9 cellular contexts compared by ENCODE assay signal in the genomic region with DNA sequence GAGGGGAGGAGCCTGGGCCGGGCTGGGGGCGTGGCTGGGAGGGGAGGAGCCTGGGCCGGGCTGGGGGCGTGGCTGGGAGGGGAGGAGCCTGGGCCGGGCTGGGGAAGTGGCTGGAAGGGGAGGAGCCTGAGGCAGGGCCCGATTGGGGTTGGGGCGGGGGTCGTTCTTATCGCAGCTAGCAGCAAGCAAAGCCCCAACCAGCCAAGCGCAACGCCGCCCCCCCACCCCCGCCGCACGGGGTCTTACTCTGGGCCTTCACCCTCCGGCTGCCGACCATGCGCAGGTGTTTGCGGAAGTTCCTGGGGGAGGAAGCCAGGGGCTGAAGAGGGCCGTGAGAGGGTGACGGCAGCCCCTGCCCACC. TPM values are rescaled to one million over a fixed set of nuclear protein-coding genes. Genes with fewer than 3 reads are reported as not detected.
DNase-seq lines count a peak whose midpoint lies in the region; ATAC-seq and TF ChIP-seq lines count a peak whose summit lies in the region.
"Had no signal": no experiment of that assay in that cellular context is flagged by ENCODE, and none has a peak within 500 bp of the region (broad histone marks: within the 10 kb centered on the region; RNA-seq: fewer than 3 reads in every experiment).

No MANE protein-coding gene starts in this region.

- H3K4me3 ChIP-seq in GM23338 = peak overlapping the region; percentile 58
- H3K4me3 ChIP-seq in fibroblast of the aortic adventitia (ENCODE audit: low read depth, low read length) = peak overlapping the region; percentile 44
- peak overlapping the region; percentile 71 to 72 for H3K4me3 ChIP-seq in neutrophil (ENCODE audit: low read depth in 1 of 2, low read length in 1 of 2)

- ATAC-seq in GM23338 (peak; percentile 37), GM21381 (IDR thresholded peaks at IDR 0.05; ENCODE audit: unreplicated experiment) (no peak)

- no peak overlapping the region for H2AFZ ChIP-seq in GM23338

- TF ChIP-seq CTCF in GM23338 (conservative IDR thresholded peaks at IDR 0.05; ENCODE audit: low read depth in 2 of 2) (no peak), fibroblast of the aortic adventitia (IDR thresholded peaks at IDR 0.05; ENCODE audit: insufficient read depth, low read length) (no peak), neutrophil (IDR thresholded peaks at IDR 0.05) (no peak)

- H4K20me1 ChIP-seq in GM23338 (replicated peaks; ENCODE audit: insufficient read depth) = no peaks in the 10 kb centered on the region; the same call in 1 of the 2 replicates

- H3K27me3 ChIP-seq in GM23338 (ENCODE audit: insufficient read depth) (no peaks in the 10 kb centered on the region), neutrophil (peaks cover 38% of the 10 kb centered on the region)

- peaks cover 6% of the 10 kb centered on the region; the same call in 1 of the 3 replicates for H3K4me1 Mint-ChIP-seq in GM23338

- DNase-seq in GM23338 (ENCODE audit: low spot score) (peak; percentile 79), fibroblast of the aortic adventitia (ENCODE audit: low read depth) (peak; percentile 17), cerebellar nuclear complex (lab: John Stamatoyannopoulos, UW) (no peak), SHP77 treated with DMSO at 0.1 percent for 48 hours (lab: John Stamatoyannopoulos, UW) (no peak), NCI-H774 (lab: John Stamatoyannopoulos, UW) (no peak)
- peak; percentile 48 to 54 for DNase-seq in activated CD4-positive, alpha-beta T cell treated with anti-CD3 and anti-CD28 coated beads for 4 hours

- H3K9me2 ChIP-seq in GM23338 (ENCODE audit: insufficient read depth) = no peaks in the 10 kb centered on the region

- H3K36me3 Mint-ChIP-seq in GM23338 (ENCODE audit: low read depth) = peaks cover 6% of the 10 kb centered on the region; the same call in 2 of the 3 replicates

- H3K36me3 ChIP-seq in GM23338 (ENCODE audit: insufficient read depth) (peaks cover 6% of the 10 kb centered on the region; the same call in 1 of the 2 replicates), neutrophil (no peaks in the 10 kb centered on the region)

- H3K9me3 Mint-ChIP-seq in GM23338 = no peaks in the 10 kb centered on the region

- 0 out of 2 replicates have a peak overlapping the region, but pooled peaks have one; percentile 69 for H3K27ac ChIP-seq in GM23338 (ENCODE audit: low read depth)
- H3K27ac ChIP-seq in neutrophil = peak overlapping the region; percentile 60

- H3K79me2 ChIP-seq in GM23338 (replicated peaks; ENCODE audit: insufficient read depth) = no peaks in the 10 kb centered on the region

- peaks cover 6% of the 10 kb centered on the region for H3K27me3 Mint-ChIP-seq in GM23338 (ENCODE audit: insufficient read depth, low read depth, poor library complexity)
- H3K27me3 Mint-ChIP-seq: naive thymus-derived CD8-positive, alpha-beta T cell had no signal

- peak overlapping the region; percentile 86 for H3K27ac Mint-ChIP-seq in GM23338

- H3K4me3 Mint-ChIP-seq in GM23338 = peak overlapping the region; percentile 71

- peak overlapping the region; percentile 83 for H3K4me2 ChIP-seq in GM23338

- H3K4me1 ChIP-seq in GM23338 (ENCODE audit: insufficient read depth) (peaks cover 6% of the 10 kb centered on the region; the same call in 1 of the 2 replicates), neutrophil (ENCODE audit: control insufficient read depth in 1 of 2, insufficient read depth in 1 of 2, low read depth in 1 of 2, low read length in 1 of 2) (peaks cover 15 to 27% of the 10 kb centered on the region in 2 experiments)

- H3F3A ChIP-seq in GM23338 (replicated peaks; ENCODE audit: low read depth) = 0 out of 2 replicates have a peak, but pooled peaks cover 3% of the 10 kb centered on the region

- no peaks in the 10 kb centered on the region for H3K9me3 ChIP-seq in neutrophil

TF ChIP-seq in GM23338, 12 proteins besides CTCF, POLR2A, EP300 and RAD21:
- TF ChIP-seq, protein P1, sequence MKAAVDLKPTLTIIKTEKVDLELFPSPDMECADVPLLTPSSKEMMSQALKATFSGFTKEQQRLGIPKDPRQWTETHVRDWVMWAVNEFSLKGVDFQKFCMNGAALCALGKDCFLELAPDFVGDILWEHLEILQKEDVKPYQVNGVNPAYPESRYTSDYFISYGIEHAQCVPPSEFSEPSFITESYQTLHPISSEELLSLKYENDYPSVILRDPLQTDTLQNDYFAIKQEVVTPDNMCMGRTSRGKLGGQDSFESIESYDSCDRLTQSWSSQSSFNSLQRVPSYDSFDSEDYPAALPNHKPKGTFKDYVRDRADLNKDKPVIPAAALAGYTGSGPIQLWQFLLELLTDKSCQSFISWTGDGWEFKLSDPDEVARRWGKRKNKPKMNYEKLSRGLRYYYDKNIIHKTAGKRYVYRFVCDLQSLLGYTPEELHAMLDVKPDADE (IDR thresholded peaks at IDR 0.05) = no peak
- peak; percentile 3; the same call in 1 of the 2 replicates for TF ChIP-seq POLR2AphosphoS5 (IDR thresholded peaks at IDR 0.05; ENCODE audit: low read depth)
TF ChIP-seq in GM23338: peak in this region for 1.

RNA-seq across cellular contexts. Expression of a gene that starts 5.0 kb away (rescaled TPM):
- 87.0 and 103 TPM in 2 replicates for total RNA-seq in GM23338 (2014; rRNA removed; shearing (Covaris generic))
- 20.3 and 22.3 TPM in 2 replicates for polyA plus RNA-seq in GM23338 (2016; fragmentation: Nextera tagmentation; extraction: Ambion mirVana)
- total RNA-seq in fibroblast of the aortic adventitia (ENCODE audit: low replicate concordance) = 29.1 and 29.6 TPM in 2 replicates

RNA-seq across cellular contexts. Expression of a gene that starts 13.0 kb away (rescaled TPM):
- 0.42 and 1.6 TPM in 2 replicates for total RNA-seq in GM23338 (2014; rRNA removed; shearing (Covaris generic))
- 0.89 and 1.1 TPM in 2 replicates for polyA plus RNA-seq in GM23338 (2016; fragmentation: Nextera tagmentation; extraction: Ambion mirVana)
- total RNA-seq in fibroblast of the aortic adventitia (ENCODE audit: low replicate concordance) = not detected in 2 replicates
- total RNA-seq: naive thymus-derived CD8-positive, alpha-beta T cell had no signal
- polyA plus RNA-seq: naive thymus-derived CD8-positive, alpha-beta T cell had no signal

RNA-seq across cellular contexts. Expression of a gene that starts 30.9 kb away (rescaled TPM):
- 0.59 and 0.62 TPM in 2 replicates for total RNA-seq in GM23338 (2014; rRNA removed; shearing (Covaris generic))
- 0.68 and 1.4 TPM in 2 replicates for polyA plus RNA-seq in GM23338 (2016; fragmentation: Nextera tagmentation; extraction: Ambion mirVana)
- total RNA-seq in fibroblast of the aortic adventitia (ENCODE audit: low replicate concordance) = 0.36 and 0.74 TPM in 2 replicates

RNA-seq across cellular contexts. Expression of a gene that starts 31.2 kb away (rescaled TPM):
- total RNA-seq in GM23338 (2014; rRNA removed; shearing (Covaris generic)) = 3.6 and 4.4 TPM in 2 replicates
- 9.7 and 9.9 TPM in 2 replicates for polyA plus RNA-seq in GM23338 (2016; fragmentation: Nextera tagmentation; extraction: Ambion mirVana)
- 5.2 and 14.3 TPM in 2 replicates for total RNA-seq in fibroblast of the aortic adventitia (ENCODE audit: low replicate concordance)

Comparison
In these comparisons a context has a peak if more than half of its experiments do, and no peak if none do; other contexts are left out.
1. DNase-seq: peak in GM23338 (single experiment), activated CD4-positive, alpha-beta T cell treated with anti-CD3 and anti-CD28 coated beads for 4 hours (2 of 2) and fibroblast of the aortic adventitia (single experiment); none in cerebellar nuclear complex (0 of 2), SHP77 treated with DMSO at 0.1 percent for 48 hours (single experiment) and NCI-H774 (single experiment).
2. Peak in every context shown above with its lines, with median percentiles within 50 percentile points of each other: H3K4me3 ChIP-seq.